13 cellular contexts compared by ENCODE assay signal in the genomic region with DNA sequence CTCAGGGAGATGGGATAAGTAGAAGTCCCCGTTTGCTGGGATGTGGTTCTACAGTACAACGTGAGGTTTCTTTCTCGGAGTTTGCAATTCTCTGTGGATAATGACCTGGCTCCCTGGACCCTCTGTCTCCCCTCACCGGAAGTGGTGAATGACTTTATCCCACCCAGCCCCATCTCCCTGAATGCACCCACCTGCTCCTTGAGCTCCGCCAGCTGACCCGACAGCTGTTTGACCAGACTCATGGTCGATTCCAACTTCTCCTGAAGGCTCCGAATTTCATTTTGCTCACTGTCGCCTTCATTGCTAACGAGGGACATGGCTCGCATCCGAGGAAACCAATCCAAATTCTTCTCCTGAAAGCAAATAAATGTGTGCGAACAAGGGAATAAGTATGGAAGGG.
"Had no signal": no experiment of that assay in that cellular context is flagged by ENCODE, and none has a peak within 500 bp of the region (broad histone marks: within the 10 kb centered on the region; RNA-seq: fewer than 3 reads in every experiment).

No MANE protein-coding gene starts in this region.

- H3K4me1 ChIP-seq: gastrocnemius medialis, left ventricle myocardium inferior, transverse colon had no signal

- H3K27ac Mint-ChIP-seq: activated naive CD8-positive, alpha-beta T cell treated with anti-CD3 and anti-CD28 coated beads, Interleukin-2, amount 50 U/mL, for 24 hours had no signal

- H3K4me3 ChIP-seq: gastrocnemius medialis, heart right ventricle, left ventricle myocardium inferior, mucosa of descending colon, transverse colon had no signal

- H3K27me3 Mint-ChIP-seq: activated naive CD8-positive, alpha-beta T cell treated with anti-CD3 and anti-CD28 coated beads, Interleukin-2, amount 50 U/mL, for 24 hours; naive thymus-derived CD8-positive, alpha-beta T cell had no signal

- H3K36me3 ChIP-seq: transverse colon had no signal

- H3K27ac ChIP-seq: gastrocnemius medialis, left ventricle myocardium inferior, SK-N-MC, transverse colon had no signal

- DNase-seq: activated CD4-positive, alpha-beta T cell treated with anti-CD3 and anti-CD28 coated beads, Interleukin-2, amount 50 U/mL, for 48 hours; activated naive CD4-positive, alpha-beta T cell; activated naive CD8-positive, alpha-beta T cell treated with anti-CD3 and anti-CD28 coated beads, Interleukin-2, amount 50 U/mL, for 24 hours; activated T-cell treated with anti-CD3 and anti-CD28 coated beads for 4 hours; heart right ventricle; left ventricle myocardium inferior; naive thymus-derived CD8-positive, alpha-beta T cell; stimulated activated CD4-positive, alpha-beta T cell treated with anti-CD3 and anti-CD28 coated beads, Interleukin-2, amount 100 ng/mL, for 24 hours; stimulated activated naive CD8-positive, alpha-beta T cell treated with anti-CD3 and anti-CD28 coated beads, Interleukin-15, Interleukin-2, amounts not matched to agents 100 U/mL and 50 U/mL, for 24 hours had no signal

- H3K27me3 ChIP-seq: gastrocnemius medialis, heart right ventricle, transverse colon had no signal

- H3K4me3 Mint-ChIP-seq: activated naive CD8-positive, alpha-beta T cell treated with anti-CD3 and anti-CD28 coated beads, Interleukin-2, amount 50 U/mL, for 24 hours; naive thymus-derived CD8-positive, alpha-beta T cell had no signal

- H3K9me3 Mint-ChIP-seq: activated naive CD8-positive, alpha-beta T cell treated with anti-CD3 and anti-CD28 coated beads, Interleukin-2, amount 50 U/mL, for 24 hours had no signal

- ATAC-seq: naive thymus-derived CD8-positive, alpha-beta T cell had no signal

- H3K9me3 ChIP-seq: gastrocnemius medialis, heart right ventricle, left ventricle myocardium inferior, mucosa of descending colon, transverse colon had no signal
